Comparison of ENCODE assay signal across 8 cellular contexts in genomic region chr14:92650581-92651105, GRCh38.
A peak's percentile ranks its signal among the peaks of the same experiment; 100 is the strongest.
DNase-seq lines count a peak whose midpoint lies in the region; ATAC-seq and TF ChIP-seq lines count a peak whose summit lies in the region.

No MANE protein-coding gene starts in this region.

- no peak for DNase-seq in stimulated activated CD4-positive, alpha-beta T cell treated with anti-CD3 and anti-CD28 coated beads, Interleukin-4, amount 100 ng/mL, for 24 hours
- DNase-seq in stimulated activated CD4-positive, alpha-beta T cell treated with anti-CD3 and anti-CD28 coated beads, Interleukin-15, amount 100 ng/mL, for 24 hours, result no peak

- peak overlapping the region; percentile 73 to 100 (median 96) for H3K4me2 ChIP-seq in BLaER1 treated with 17β-estradiol and CSF1 and Interleukin-3, amounts not matched to agents 10 nM and 100 nM

- peaks cover 0 to 24% (median 11%) of the 10 kb centered on the region in 11 experiments; a peak in 14 of 22 replicates for H3K27me3 ChIP-seq in BLaER1 treated with 17β-estradiol and CSF1 and Interleukin-3, amounts not matched to agents 10 nM and 100 nM
- H3K27me3 ChIP-seq in neutrophil, result no peaks in the 10 kb centered on the region

- WGBS in adipose tissue, 3 donors, result 82 to 86% (median 83%) methylated on average over 12 of the region's 12 CpGs

- TF ChIP-seq CTCF in neutrophil (IDR thresholded peaks at IDR 0.05), result no peak

- ATAC-seq in GM21526 (IDR thresholded peaks at IDR 0.05; ENCODE audit: low FRiP score, unreplicated experiment) (peak; percentile 6), HG03025 (IDR thresholded peaks at IDR 0.05; ENCODE audit: low FRiP score, unreplicated experiment) (no peak), GM19397 (IDR thresholded peaks at IDR 0.05; ENCODE audit: unreplicated experiment) (no peak)

- H3K36me3 ChIP-seq in BLaER1 treated with 17β-estradiol and CSF1 and Interleukin-3, amounts not matched to agents 10 nM and 100 nM, result peaks cover 0 to 25% (median 5%) of the 10 kb centered on the region in 11 experiments; a peak in 9 of 22 replicates
- H3K36me3 ChIP-seq in neutrophil, result peaks cover 12% of the 10 kb centered on the region

- H3K9ac ChIP-seq in BLaER1 treated with 17β-estradiol and CSF1 and Interleukin-3, amounts not matched to agents 10 nM and 100 nM, result peak overlapping the region; percentile 68 to 93 (median 83)

- H4K20me1 ChIP-seq in BLaER1 treated with 17β-estradiol and CSF1 and Interleukin-3, amounts not matched to agents 10 nM and 100 nM, result peaks cover 0 to 32% (median 6%) of the 10 kb centered on the region in 11 experiments; a peak in 9 of 22 replicates

- peak overlapping the region in 7 of 10 experiments; percentile 4 to 95 (median 82); a peak in 12 of 20 replicates for H3K4me3 ChIP-seq in BLaER1 treated with 17β-estradiol and CSF1 and Interleukin-3, amounts not matched to agents 10 nM and 100 nM
- peak overlapping the region; percentile 93 to 100 for H3K4me3 ChIP-seq in neutrophil (ENCODE audit: low read depth in 1 of 2, low read length in 1 of 2)

- H3K27ac ChIP-seq in BLaER1 treated with 17β-estradiol and CSF1 and Interleukin-3, amounts not matched to agents 10 nM and 100 nM, result peak overlapping the region; percentile 78 to 99 (median 94)
- H3K27ac ChIP-seq in adipose tissue (ENCODE audit: low read depth, low read length), result peak overlapping the region; percentile 68
- peak overlapping the region; percentile 100 for H3K27ac ChIP-seq in neutrophil

- peaks cover 0 to 2% (median 0%) of the 10 kb centered on the region in 11 experiments; a peak in 5 of 22 replicates for H3K9me3 ChIP-seq in BLaER1 treated with 17β-estradiol and CSF1 and Interleukin-3, amounts not matched to agents 10 nM and 100 nM (replicated peaks in 1 of 11)
- no peaks in the 10 kb centered on the region for H3K9me3 ChIP-seq in neutrophil

- peaks cover 56 to 94% (median 74%) of the 10 kb centered on the region in 10 experiments for H3K4me1 ChIP-seq in BLaER1 treated with 17β-estradiol and CSF1 and Interleukin-3, amounts not matched to agents 10 nM and 100 nM
- H3K4me1 ChIP-seq in neutrophil (ENCODE audit: control insufficient read depth in 1 of 2, insufficient read depth in 1 of 2, low read depth in 1 of 2, low read length in 1 of 2), result peaks cover 76 to 87% of the 10 kb centered on the region in 2 experiments
